In genomic region chr14:76753799-76754198, GRCh38 we compare ENCODE assay signal across 16 cellular contexts.
"Had no signal": no experiment of that assay in that cellular context is flagged by ENCODE, and none has a peak within 500 bp of the region (broad histone marks: within the 10 kb centered on the region; RNA-seq: fewer than 3 reads in every experiment).

No MANE protein-coding gene starts in this region.

- DNase-seq: esophagus squamous epithelium; foreskin fibroblast; glutamatergic neuron; immature natural killer cell; mesendoderm; naive thymus-derived CD4-positive, alpha-beta T cell; nephron progenitor cell; small intestine; stimulated activated CD4-positive, alpha-beta T cell treated with anti-CD3 and anti-CD28 coated beads, Interleukin-12 subunit alpha, Interleukin-12 subunit beta, amount 100 ng/mL, for 4 hours; stimulated activated naive CD4-positive, alpha-beta T cell; stomach; substantia nigra; trophoblast cell had no signal

- H3K4me3 ChIP-seq: esophagus squamous epithelium, gastroesophageal sphincter, stomach had no signal

- H3K27me3 ChIP-seq: esophagus squamous epithelium, gastroesophageal sphincter, stomach had no signal

- H3K9me3 Mint-ChIP-seq: dendritic cell treated with granulocyte-macrophage colony-stimulating factor and Interleukin-4, amounts not matched to agents 40 ng/mL and 50 ng/mL, for 4 days; immature natural killer cell had no signal

- H3K36me3 Mint-ChIP-seq: immature natural killer cell; naive thymus-derived CD4-positive, alpha-beta T cell had no signal

- H3K4me3 Mint-ChIP-seq: dendritic cell treated with granulocyte-macrophage colony-stimulating factor and Interleukin-4, amounts not matched to agents 40 ng/mL and 50 ng/mL, for 4 days; immature natural killer cell; naive thymus-derived CD4-positive, alpha-beta T cell; nephron progenitor cell had no signal

- ATAC-seq: gastroesophageal sphincter; naive thymus-derived CD4-positive, alpha-beta T cell had no signal

- H3K27ac ChIP-seq: esophagus squamous epithelium, gastroesophageal sphincter, neutrophil, stomach had no signal

- H3K36me3 ChIP-seq: esophagus squamous epithelium, gastroesophageal sphincter, neutrophil, stomach had no signal

- H3K4me1 Mint-ChIP-seq: immature natural killer cell; naive thymus-derived CD4-positive, alpha-beta T cell had no signal

- H3K4me1 ChIP-seq: esophagus squamous epithelium, gastroesophageal sphincter, stomach had no signal

- H3K9me3 ChIP-seq: esophagus squamous epithelium, gastroesophageal sphincter, neutrophil, stomach had no signal

- H3K27ac Mint-ChIP-seq: dendritic cell treated with granulocyte-macrophage colony-stimulating factor and Interleukin-4, amounts not matched to agents 40 ng/mL and 50 ng/mL, for 4 days; immature natural killer cell; naive thymus-derived CD4-positive, alpha-beta T cell; nephron progenitor cell had no signal
